8 cellular contexts compared by ENCODE assay signal in the genomic region with DNA sequence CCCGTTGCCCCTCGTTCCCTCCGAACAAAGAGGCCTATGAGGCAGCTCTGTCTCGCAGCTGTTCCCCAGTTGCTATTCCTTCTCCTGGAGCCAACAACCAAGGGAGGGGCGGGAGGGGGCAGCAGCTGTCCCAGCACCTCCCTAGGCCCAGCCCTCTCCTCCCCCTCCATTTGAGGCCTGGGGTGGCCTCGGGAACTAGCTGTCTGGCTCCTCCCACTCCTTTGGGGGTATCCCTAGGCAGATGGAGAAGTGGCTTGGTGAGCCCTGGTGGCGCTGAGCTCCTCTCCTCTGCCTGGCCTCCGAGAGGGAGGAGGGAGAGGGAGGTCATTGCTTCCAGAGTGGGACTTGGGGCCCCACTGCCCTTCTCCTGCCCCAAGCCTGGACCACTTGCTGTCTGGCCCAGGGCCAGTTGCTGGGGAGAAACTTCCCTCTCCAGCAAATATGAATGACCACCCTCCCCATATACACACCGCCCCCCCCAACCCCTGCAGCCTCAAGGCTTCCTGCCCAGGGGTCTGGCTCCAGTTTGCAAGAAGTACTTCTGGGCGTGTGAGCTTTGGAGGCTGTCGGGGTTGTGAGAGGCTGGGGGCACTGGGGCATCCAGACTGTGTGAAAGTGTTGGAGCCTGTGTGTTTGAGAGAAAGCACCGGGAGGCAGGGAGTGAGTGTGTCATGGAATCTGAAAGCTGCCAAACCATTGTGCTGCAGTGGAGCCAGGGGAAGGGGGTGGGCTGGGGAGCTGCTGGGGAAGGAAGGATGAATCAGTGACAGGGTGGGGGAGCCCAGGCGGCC. TPM values are rescaled to one million over a fixed set of nuclear protein-coding genes. Genes with fewer than 3 reads are reported as not detected.
DNase-seq lines count a peak whose midpoint lies in the region; TF ChIP-seq lines count a peak whose summit lies in the region.

No MANE protein-coding gene starts in this region.

- H3K4me1 Mint-ChIP-seq in mesothelial cell of epicardium (peaks cover 49% of the 10 kb centered on the region), CD14-positive monocyte (peaks cover 20% of the 10 kb centered on the region)

- intact Hi-C loops in CD14-positive monocyte (cut with micrococcal nuclease) = no loop called here

- H3K4me3 Mint-ChIP-seq in mesothelial cell of epicardium (peak overlapping the region; percentile 88), CD14-positive monocyte (peak overlapping the region in 1 of 2 donors; percentile 67)

- peak overlapping the region; percentile 98 for H3K27ac Mint-ChIP-seq in mesothelial cell of epicardium
- no peak overlapping the region for H3K27ac Mint-ChIP-seq in CD14-positive monocyte

- no peak for TF ChIP-seq CTCF in mesothelial cell of epicardium (IDR thresholded peaks at IDR 0.05; ENCODE audit: unreplicated experiment)
- no peak for TF ChIP-seq CTCF in CD14-positive monocyte (IDR thresholded peaks at IDR 0.05)

- H3K27me3 Mint-ChIP-seq in mesothelial cell of epicardium (ENCODE audit: low read depth) (peaks cover 8% of the 10 kb centered on the region), CD14-positive monocyte (ENCODE audit: low read depth in 3 of 3) (peaks cover 57 to 67% (median 57%) of the 10 kb centered on the region in 3 donors)

- H3K9me3 Mint-ChIP-seq in mesothelial cell of epicardium (no peaks in the 10 kb centered on the region), CD14-positive monocyte (peaks cover 0 to 18% (median 6%) of the 10 kb centered on the region in 7 donors)

- H3K36me3 Mint-ChIP-seq in mesothelial cell of epicardium = peaks cover 6% of the 10 kb centered on the region
- H3K36me3 Mint-ChIP-seq in CD14-positive monocyte = peaks cover 0 to 3% of the 10 kb centered on the region in 2 donors

- in situ Hi-C loops in ACHN (cut with HindIII; ENCODE audit: low pct_ligation_motif_present, low pct_unique_long_range_greater_than_20kb, low sequenced_read_pairs) = no loop called here

- DNase-seq in ACHN = peak; percentile 45
- peak; percentile 18 for DNase-seq in NCI-H1092 (lab: John Stamatoyannopoulos, UW)
- DNase-seq in ecto neural progenitor cell (ENCODE audit: low spot score) = peak; percentile 72
- peak in 1 of 2 experiments; percentile 57 for DNase-seq in mesothelial cell of epicardium (ENCODE audit: low spot score in 2 of 2, unreplicated experiment in 2 of 2)
- DNase-seq in CD14-positive monocyte (ENCODE audit: low spot score) = no peak
- DNase-seq in cerebellar nuclear complex (lab: John Stamatoyannopoulos, UW) = no peak
- DNase-seq in activated naive CD4-positive, alpha-beta T cell treated with Interleukin-2 at 50 U/mL for 16 hours = no peak
- DNase-seq in activated gamma-delta T cell (lab: John Stamatoyannopoulos, UW) = no peak

RNA-seq across cellular contexts. Expression of a gene that starts 3.1 kb away (rescaled TPM):
- 176 to 188 TPM (median 184 TPM) in 3 replicates for total RNA-seq in mesothelial cell of epicardium
- polyA plus RNA-seq in CD14-positive monocyte = not detected

RNA-seq across cellular contexts. Expression of a gene that starts 29.3 kb away (rescaled TPM):
- 122 to 123 TPM (median 122 TPM) in 3 replicates for total RNA-seq in mesothelial cell of epicardium
- 100 to 1,000 TPM; 511 to 593 TPM for polyA plus RNA-seq in CD14-positive monocyte

RNA-seq across cellular contexts. Expression of a gene that starts 41.6 kb away (rescaled TPM):
- total RNA-seq in mesothelial cell of epicardium = 34.6 to 39.1 TPM (median 34.8 TPM) in 3 replicates
- under 1 TPM in 1 of 2 donors, not detected in 1; 0.26 TPM for polyA plus RNA-seq in CD14-positive monocyte

RNA-seq across cellular contexts. Expression of a gene that starts 57.7 kb away (rescaled TPM):
- not detected in 3 replicates for total RNA-seq in mesothelial cell of epicardium
- not detected for polyA plus RNA-seq in CD14-positive monocyte

Comparison
In these comparisons a context has a peak if more than half of its experiments do, and no peak if none do; other contexts are left out.
1. DNase-seq: peak in ACHN (single experiment), NCI-H1092 (single experiment) and ecto neural progenitor cell (single experiment); none in CD14-positive monocyte (single experiment), cerebellar nuclear complex (0 of 2), activated naive CD4-positive, alpha-beta T cell treated with Interleukin-2 at 50 U/mL for 16 hours (single experiment) and activated gamma-delta T cell (single experiment).